Comparison of ENCODE assay signal across 8 cellular contexts in the genomic region with DNA sequence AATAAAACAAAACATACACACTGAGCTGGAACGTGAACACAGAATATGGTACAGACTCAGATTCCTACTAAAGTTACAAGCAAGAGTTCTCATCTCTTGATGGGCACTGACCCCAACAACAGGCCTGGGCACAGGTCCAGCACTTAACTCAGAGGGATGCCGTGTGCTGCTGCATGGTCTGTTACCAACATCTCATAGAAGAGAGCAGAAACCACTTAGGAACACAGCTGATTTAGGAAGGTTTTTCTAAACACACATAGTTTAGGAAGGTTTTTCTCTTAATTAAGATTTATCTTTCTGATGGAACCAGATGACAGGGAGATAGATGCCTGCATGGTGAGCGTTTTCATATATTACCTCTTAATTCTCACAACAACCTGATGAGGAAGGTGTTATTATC. TPM values are rescaled to one million over a fixed set of nuclear protein-coding genes. Genes with fewer than 3 reads are reported as not detected.
A peak's percentile ranks its signal among the peaks of the same experiment; 100 is the strongest.
DNase-seq lines count a peak whose midpoint lies in the region; ATAC-seq and TF ChIP-seq lines count a peak whose summit lies in the region.

No MANE protein-coding gene starts in this region.

- no peaks in the 10 kb centered on the region for H4K20me1 ChIP-seq in OCI-LY7 (ENCODE audit: insufficient read depth, low read length)

- intact Hi-C loops in OCI-LY7 (cut with micrococcal nuclease; ENCODE audit: unreplicated experiment): loop anchor here (2.0 kb wide), 2 partner anchors 29 to 1609 kb away; partner anchors contain the start of genes DNTTIP2, GLMN and RPAP2

- no peaks in the 10 kb centered on the region for H3K36me3 ChIP-seq in OCI-LY7 (ENCODE audit: insufficient read depth, low read length)

- H3K4me3 Mint-ChIP-seq in activated T-cell treated with anti-CD3 and anti-CD28 coated beads, Interleukin-2, amount 50 U/mL, for 72 hours: peak overlapping the region; percentile 84 to 91
- H3K4me3 Mint-ChIP-seq in neural crest cell: peak overlapping the region; percentile 90

- ATAC-seq in activated T-cell treated with anti-CD3 and anti-CD28 coated beads, Interleukin-2, amount 50 U/mL, for 72 hours (replicated peaks in 1 of 2): no peak
- ATAC-seq in HG02938 (IDR thresholded peaks at IDR 0.05; ENCODE audit: unreplicated experiment) (no peak), HG03045 (IDR thresholded peaks at IDR 0.05; ENCODE audit: unreplicated experiment) (no peak)

- POLR2A ChIA-PET in OCI-LY7 (lab: Charles Lee): interaction anchor here (0.6 kb wide), 1 partner anchor 1173 kb away, joined by 3 read pairs; no protein-coding TSS in a partner anchor

- peaks cover 45% of the 10 kb centered on the region for H3K4me1 Mint-ChIP-seq in activated T-cell treated with anti-CD3 and anti-CD28 coated beads, Interleukin-2, amount 50 U/mL, for 72 hours (ENCODE audit: low read depth)
- peaks cover 21% of the 10 kb centered on the region for H3K4me1 Mint-ChIP-seq in neural crest cell

- peaks cover 56% of the 10 kb centered on the region for H3K4me1 ChIP-seq in OCI-LY7 (ENCODE audit: insufficient read depth, low read length, poor library complexity, severe bottlenecking)

- H3K36me3 Mint-ChIP-seq in activated T-cell treated with anti-CD3 and anti-CD28 coated beads, Interleukin-2, amount 50 U/mL, for 72 hours (ENCODE audit: insufficient read depth in 2 of 2): peaks cover 4 to 6% of the 10 kb centered on the region in 2 donors
- H3K36me3 Mint-ChIP-seq in neural crest cell (ENCODE audit: low read depth): peaks cover 2% of the 10 kb centered on the region

- peak overlapping the region; percentile 96 for H3K4me3 ChIP-seq in OCI-LY7 (ENCODE audit: low read depth, low read length, poor library complexity, severe bottlenecking)

- peak overlapping the region; percentile 78 for H3K27ac Mint-ChIP-seq in activated T-cell treated with anti-CD3 and anti-CD28 coated beads, Interleukin-2, amount 50 U/mL, for 72 hours
- H3K27ac Mint-ChIP-seq in neural crest cell (ENCODE audit: unreplicated experiment): no peak overlapping the region

- CTCF ChIA-PET in OCI-LY7 (lab: Charles Lee; ENCODE audit: unreplicated experiment): no interaction called here

- H3K9me3 Mint-ChIP-seq in activated T-cell treated with anti-CD3 and anti-CD28 coated beads, Interleukin-2, amount 50 U/mL, for 72 hours: peaks cover 2% of the 10 kb centered on the region in 2 donors
- H3K9me3 Mint-ChIP-seq in neural crest cell: no peaks in the 10 kb centered on the region

- H3K27me3 Mint-ChIP-seq in activated T-cell treated with anti-CD3 and anti-CD28 coated beads, Interleukin-2, amount 50 U/mL, for 72 hours (ENCODE audit: low read depth): no peaks in the 10 kb centered on the region
- peaks cover 17% of the 10 kb centered on the region for H3K27me3 Mint-ChIP-seq in neural crest cell (ENCODE audit: low read depth)

- BruUV-seq in OCI-LY7 (replicated peaks; lab: Mats Ljungman, UMichigan): no TSS peak

- H3K79me2 ChIP-seq in OCI-LY7 (ENCODE audit: insufficient read depth, low read depth, low read length): peaks cover 55% of the 10 kb centered on the region

- no peaks in the 10 kb centered on the region for H3K9me2 ChIP-seq in OCI-LY7 (ENCODE audit: insufficient read depth, low read length)

- H3K27ac ChIP-seq in OCI-LY7 (ENCODE audit: low read depth, low read length, poor library complexity, severe bottlenecking): no peak overlapping the region

- TF ChIP-seq CTCF in OCI-LY7 (conservative IDR thresholded peaks at IDR 0.05; ENCODE audit: low read length): no peak
- TF ChIP-seq CTCF in neural crest cell (conservative IDR thresholded peaks at IDR 0.05): no peak

- 0 out of 2 replicates have a peak overlapping the region, but pooled peaks have one; percentile 90 for H2AFZ ChIP-seq in OCI-LY7 (ENCODE audit: low read length)

- no peak for DNase-seq in activated T-cell treated with anti-CD3 and anti-CD28 coated beads, Interleukin-2, amount 50 U/mL, for 72 hours
- no peak for DNase-seq in activated T-cell treated with anti-CD3 and anti-CD28 coated beads, Interleukin-2, amount 50 U/mL, for 1 hour
- DNase-seq in OCI-LY7 (ENCODE audit: low spot score) (no peak), dedifferentiated amniotic fluid mesenchymal stem cell (ENCODE audit: extremely low spot score) (peak; percentile 33), neural crest cell (ENCODE audit: low read depth, low spot score) (no peak), GM19240 (ENCODE audit: insufficient read length, low spot score) (no peak)

- H3K9me3 ChIP-seq in OCI-LY7 (ENCODE audit: low read length): no peaks in the 10 kb centered on the region

- H3K4me2 ChIP-seq in OCI-LY7 (ENCODE audit: low read length): peak overlapping the region; percentile 84

RNA-seq across cellular contexts. Expression of gene GCLM, which starts 1.5 kb away (rescaled TPM):
- total RNA-seq in activated T-cell treated with anti-CD3 and anti-CD28 coated beads, Interleukin-2, amount 50 U/mL, for 72 hours: 10 to 100 TPM; 22.6 to 30.5 TPM
- 7.0 and 10.7 TPM in 2 replicates for total RNA-seq in OCI-LY7 (2014; rRNA removed; shearing (Covaris generic))
- total RNA-seq in OCI-LY7 (2022): 24.0 and 24.8 TPM in 2 replicates
- total RNA-seq in neural crest cell: 12.8 and 13.0 TPM in 2 replicates

RNA-seq across cellular contexts. Expression of gene DNTTIP2, which starts 28.7 kb away (rescaled TPM):
- 10 to 100 TPM; 75.7 to 85.0 TPM for total RNA-seq in activated T-cell treated with anti-CD3 and anti-CD28 coated beads, Interleukin-2, amount 50 U/mL, for 72 hours
- total RNA-seq in OCI-LY7 (2014; rRNA removed; shearing (Covaris generic)): 39.7 and 47.4 TPM in 2 replicates
- total RNA-seq in OCI-LY7 (2022) (55.4 and 67.6 TPM in 2 replicates), neural crest cell (65.0 and 67.7 TPM in 2 replicates)
